ENCODE assay signal across 8 cellular contexts in the genomic region with DNA sequence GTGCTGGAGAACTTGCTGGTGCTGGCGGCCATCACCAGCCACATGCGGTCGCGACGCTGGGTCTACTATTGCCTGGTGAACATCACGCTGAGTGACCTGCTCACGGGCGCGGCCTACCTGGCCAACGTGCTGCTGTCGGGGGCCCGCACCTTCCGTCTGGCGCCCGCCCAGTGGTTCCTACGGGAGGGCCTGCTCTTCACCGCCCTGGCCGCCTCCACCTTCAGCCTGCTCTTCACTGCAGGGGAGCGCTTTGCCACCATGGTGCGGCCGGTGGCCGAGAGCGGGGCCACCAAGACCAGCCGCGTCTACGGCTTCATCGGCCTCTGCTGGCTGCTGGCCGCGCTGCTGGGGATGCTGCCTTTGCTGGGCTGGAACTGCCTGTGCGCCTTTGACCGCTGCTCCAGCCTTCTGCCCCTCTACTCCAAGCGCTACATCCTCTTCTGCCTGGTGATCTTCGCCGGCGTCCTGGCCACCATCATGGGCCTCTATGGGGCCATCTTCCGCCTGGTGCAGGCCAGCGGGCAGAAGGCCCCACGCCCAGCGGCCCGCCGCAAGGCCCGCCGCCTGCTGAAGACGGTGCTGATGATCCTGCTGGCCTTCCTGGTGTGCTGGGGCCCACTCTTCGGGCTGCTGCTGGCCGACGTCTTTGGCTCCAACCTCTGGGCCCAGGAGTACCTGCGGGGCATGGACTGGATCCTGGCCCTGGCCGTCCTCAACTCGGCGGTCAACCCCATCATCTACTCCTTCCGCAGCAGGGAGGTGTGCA. TPM values are rescaled to one million over a fixed set of nuclear protein-coding genes. Genes with fewer than 3 reads are reported as not detected.
DNase-seq lines count a peak whose midpoint lies in the region; ATAC-seq lines count a peak whose summit lies in the region.

No MANE protein-coding gene starts in this region.

- peak; percentile 15 for ATAC-seq in GM18498 (IDR thresholded peaks at IDR 0.05; ENCODE audit: unreplicated experiment)
- peak; percentile 6 for ATAC-seq in HG03439 (IDR thresholded peaks at IDR 0.05; ENCODE audit: unreplicated experiment)

- peak; percentile 55 for DNase-seq in activated naive CD8-positive, alpha-beta T cell treated with anti-CD3 and anti-CD28 coated beads for 36 hours
- DNase-seq in cerebellum (ENCODE audit: low spot score) (no peak), middle frontal gyrus (ENCODE audit: extremely low spot score, low spot score) (no peak), NCI-H1436 treated with DMSO at 0.1 percent for 48 hours (lab: John Stamatoyannopoulos, UW) (no peak), MV-4-11 (lab: John Stamatoyannopoulos, UW) (no peak)

- H3K27me3 Mint-ChIP-seq in activated naive CD8-positive, alpha-beta T cell treated with anti-CD3 and anti-CD28 coated beads for 36 hours, result no peaks in the 10 kb centered on the region

- H3K36me3 Mint-ChIP-seq in activated naive CD8-positive, alpha-beta T cell treated with anti-CD3 and anti-CD28 coated beads for 36 hours, result peaks cover 31% of the 10 kb centered on the region

- peak overlapping the region; percentile 26 to 42 (median 35) for H3K4me3 ChIP-seq in skin epidermis

- no peaks in the 10 kb centered on the region for H3K9me3 Mint-ChIP-seq in activated naive CD8-positive, alpha-beta T cell treated with anti-CD3 and anti-CD28 coated beads for 36 hours

- H3K27ac ChIP-seq in skin epidermis, result peak overlapping the region in 20 of 21 experiments; percentile 54 to 98 (median 82)

- H3K4me3 Mint-ChIP-seq in activated naive CD8-positive, alpha-beta T cell treated with anti-CD3 and anti-CD28 coated beads for 36 hours, result peak overlapping the region; percentile 99

- H3K4me1 Mint-ChIP-seq in activated naive CD8-positive, alpha-beta T cell treated with anti-CD3 and anti-CD28 coated beads for 36 hours, result peaks cover 29% of the 10 kb centered on the region

- peak overlapping the region; percentile 97 for H3K27ac Mint-ChIP-seq in activated naive CD8-positive, alpha-beta T cell treated with anti-CD3 and anti-CD28 coated beads for 36 hours

RNA-seq across cellular contexts. Expression of a gene that starts 0.6 kb away (rescaled TPM):
- total RNA-seq in activated naive CD8-positive, alpha-beta T cell treated with anti-CD3 and anti-CD28 coated beads for 36 hours, result 10 to 100 TPM; 37.5 to 42.7 TPM
- not detected for total RNA-seq in cerebellum

RNA-seq across cellular contexts. Expression of a gene that starts 6.6 kb away (rescaled TPM):
- total RNA-seq in activated naive CD8-positive, alpha-beta T cell treated with anti-CD3 and anti-CD28 coated beads for 36 hours, result 10 to 100 TPM; 86.5 to 91.3 TPM
- 11.4 TPM for total RNA-seq in cerebellum

RNA-seq across cellular contexts. Expression of a gene that starts 43.3 kb away (rescaled TPM):
- total RNA-seq in activated naive CD8-positive, alpha-beta T cell treated with anti-CD3 and anti-CD28 coated beads for 36 hours, result 1 to 10 TPM; 7.5 to 7.8 TPM
- total RNA-seq in cerebellum, result 0.73 TPM

RNA-seq across cellular contexts. Expression of a gene that starts 45.3 kb away (rescaled TPM):
- total RNA-seq in activated naive CD8-positive, alpha-beta T cell treated with anti-CD3 and anti-CD28 coated beads for 36 hours, result under 1 TPM; 0.16 to 0.29 TPM
- 37.6 TPM for total RNA-seq in cerebellum

Comparison
In these comparisons a context has a peak if more than half of its experiments do, and no peak if none do; other contexts are left out.
1. RNA of a gene that starts 0.6 kb away (total RNA-seq): 37.5 to 42.7 TPM in activated naive CD8-positive, alpha-beta T cell treated with anti-CD3 and anti-CD28 coated beads for 36 hours; not detected in cerebellum (single experiment); every median in the first group is over 10 times any median in the second.